9 cellular contexts compared by ENCODE assay signal in genomic region chr1:27528701-27529637, GRCh38. TPM values are rescaled to one million over a fixed set of nuclear protein-coding genes. Genes with fewer than 3 reads are reported as not detected.
DNase-seq lines count a peak whose midpoint lies in the region; ATAC-seq and TF ChIP-seq lines count a peak whose summit lies in the region.
"Had no signal": no experiment of that assay in that cellular context is flagged by ENCODE, and none has a peak within 500 bp of the region (broad histone marks: within the 10 kb centered on the region; RNA-seq: fewer than 3 reads in every experiment).

No MANE protein-coding gene starts in this region.

- peak overlapping the region in 1 of 2 donors; percentile 75 for H3K27ac Mint-ChIP-seq in effector memory CD8-positive, alpha-beta T cell

- no peak for TF ChIP-seq CTCF in OCI-LY7 (conservative IDR thresholded peaks at IDR 0.05; ENCODE audit: low read length)
- no peak for TF ChIP-seq CTCF in transverse colon (IDR thresholded peaks at IDR 0.05)

- no TSS peak for BruUV-seq in OCI-LY7 (replicated peaks; lab: Mats Ljungman, UMichigan)

- no peaks in the 10 kb centered on the region for H3K36me3 ChIP-seq in OCI-LY7 (ENCODE audit: insufficient read depth, low read length)
- H3K36me3 ChIP-seq in transverse colon = peaks cover 0 to 4% (median 0%) of the 10 kb centered on the region in 4 donors

- DNase-seq in NCI-H82 (lab: John Stamatoyannopoulos, UW) (peak; percentile 66), NCI-H82 treated with DMSO at 0.1 percent for 48 hours (lab: John Stamatoyannopoulos, UW; ENCODE audit: unreplicated experiment) (no peak), OCI-LY7 (ENCODE audit: low spot score) (no peak), midbrain (lab: John Stamatoyannopoulos, UW) (peak; percentile 54), transverse colon (peak; percentile 49), NCI-H1048 (lab: John Stamatoyannopoulos, UW) (no peak)
- DNase-seq in effector memory CD8-positive, alpha-beta T cell = no peak
- no peak for DNase-seq in effector CD4-positive, alpha-beta T cell

- peaks cover 33 to 45% of the 10 kb centered on the region in 2 donors for H3K4me1 Mint-ChIP-seq in effector memory CD8-positive, alpha-beta T cell (ENCODE audit: low read depth in 2 of 2)

- no peaks in the 10 kb centered on the region for H3K9me2 ChIP-seq in OCI-LY7 (ENCODE audit: insufficient read depth, low read length)

- H3K27me3 ChIP-seq in transverse colon = no peaks in the 10 kb centered on the region

- H4K20me1 ChIP-seq in OCI-LY7 (ENCODE audit: insufficient read depth, low read length) = no peaks in the 10 kb centered on the region

- CTCF ChIA-PET in OCI-LY7 (lab: Charles Lee; ENCODE audit: unreplicated experiment) = no interaction called here

- POLR2A ChIA-PET in OCI-LY7 (lab: Charles Lee) = no interaction called here

- in situ Hi-C loops in transverse colon (cut with MboI; ENCODE audit: low pct_ligation_motif_present in 1 of 4, low pct_unique_long_range_greater_than_20kb in 1 of 4, low sequenced_read_pairs in 3 of 4) = no loop called here

- H3K79me2 ChIP-seq in OCI-LY7 (ENCODE audit: insufficient read depth, low read depth, low read length) = no peaks in the 10 kb centered on the region; the same call in 1 of the 2 replicates

- H3K4me3 ChIP-seq in OCI-LY7 (ENCODE audit: low read depth, low read length, poor library complexity, severe bottlenecking) (no peak overlapping the region), transverse colon (peak overlapping the region in 3 of 4 donors; percentile 32 to 55 (median 50))

- peaks cover 8 to 12% of the 10 kb centered on the region in 2 donors for H3K27me3 Mint-ChIP-seq in effector memory CD8-positive, alpha-beta T cell

- 19 to 40% methylated on average over 7 to 18 of the region's 18 CpGs for WGBS in transverse colon (ENCODE audit: low coverage in 1 of 2), 2 donors

- H3K27ac ChIP-seq in OCI-LY7 (ENCODE audit: low read depth, low read length, poor library complexity, severe bottlenecking) (no peak overlapping the region), transverse colon (peak overlapping the region; percentile 86 to 98 (median 90))
- H3K27ac ChIP-seq: C4-2B had no signal

- H3K4me3 Mint-ChIP-seq in effector memory CD8-positive, alpha-beta T cell = peak overlapping the region; percentile 46 to 51

- TF ChIP-seq POLR2A in transverse colon (IDR thresholded peaks at IDR 0.05) = no peak

- peak overlapping the region; percentile 79; the same call in 1 of the 2 replicates for H3K4me2 ChIP-seq in OCI-LY7 (ENCODE audit: low read length)

- no peak for ATAC-seq in effector memory CD8-positive, alpha-beta T cell (replicated peaks)

- intact Hi-C loops in OCI-LY7 (cut with micrococcal nuclease; ENCODE audit: unreplicated experiment) (loop anchor here (5.0 kb wide), 1 partner anchor 112 kb away; no protein-coding TSS in a partner anchor), transverse colon (cut with DNase I; ENCODE audit: low total_unique reads) (no loop called here)

- H3K9me3 ChIP-seq in OCI-LY7 (ENCODE audit: low read length) (no peaks in the 10 kb centered on the region), transverse colon (no peaks in the 10 kb centered on the region)

- no peak for TF ChIP-seq EP300 in transverse colon (IDR thresholded peaks at IDR 0.05; ENCODE audit: low read depth)

- H3K4me1 ChIP-seq in OCI-LY7 (ENCODE audit: insufficient read depth, low read length, poor library complexity, severe bottlenecking) (peaks cover 56% of the 10 kb centered on the region), transverse colon (peaks cover 35 to 54% (median 44%) of the 10 kb centered on the region in 4 donors)

- H3K9me3 Mint-ChIP-seq in effector memory CD8-positive, alpha-beta T cell = no peaks in the 10 kb centered on the region

- peaks cover 11% of the 10 kb centered on the region for H3K36me3 Mint-ChIP-seq in effector memory CD8-positive, alpha-beta T cell (ENCODE audit: insufficient read depth)

- H2AFZ ChIP-seq in OCI-LY7 (ENCODE audit: low read length) = no peak overlapping the region; the same call in 1 of the 2 replicates

RNA-seq across cellular contexts. Expression of gene WASF2, which starts 39.0 kb away (rescaled TPM):
- total RNA-seq in OCI-LY7 (2014; rRNA removed; shearing (Covaris generic)) = 25.1 and 26.9 TPM in 2 replicates
- total RNA-seq in OCI-LY7 (2022) (106 and 110 TPM in 2 replicates), transverse colon (100 to 1,000 TPM in 1 of 4 donors, 10 to 100 TPM in 3; 34.6 to 114 (median 60.9) TPM)

Comparison
In these comparisons a context has a peak if more than half of its experiments do, and no peak if none do; other contexts are left out.
1. DNase-seq: peak in NCI-H82 (single experiment), midbrain (single experiment) and transverse colon (single experiment); none in NCI-H82 treated with DMSO at 0.1 percent for 48 hours (single experiment), OCI-LY7 (single experiment), effector memory CD8-positive, alpha-beta T cell (0 of 3), effector CD4-positive, alpha-beta T cell (single experiment) and NCI-H1048 (single experiment).